In the genomic region with DNA sequence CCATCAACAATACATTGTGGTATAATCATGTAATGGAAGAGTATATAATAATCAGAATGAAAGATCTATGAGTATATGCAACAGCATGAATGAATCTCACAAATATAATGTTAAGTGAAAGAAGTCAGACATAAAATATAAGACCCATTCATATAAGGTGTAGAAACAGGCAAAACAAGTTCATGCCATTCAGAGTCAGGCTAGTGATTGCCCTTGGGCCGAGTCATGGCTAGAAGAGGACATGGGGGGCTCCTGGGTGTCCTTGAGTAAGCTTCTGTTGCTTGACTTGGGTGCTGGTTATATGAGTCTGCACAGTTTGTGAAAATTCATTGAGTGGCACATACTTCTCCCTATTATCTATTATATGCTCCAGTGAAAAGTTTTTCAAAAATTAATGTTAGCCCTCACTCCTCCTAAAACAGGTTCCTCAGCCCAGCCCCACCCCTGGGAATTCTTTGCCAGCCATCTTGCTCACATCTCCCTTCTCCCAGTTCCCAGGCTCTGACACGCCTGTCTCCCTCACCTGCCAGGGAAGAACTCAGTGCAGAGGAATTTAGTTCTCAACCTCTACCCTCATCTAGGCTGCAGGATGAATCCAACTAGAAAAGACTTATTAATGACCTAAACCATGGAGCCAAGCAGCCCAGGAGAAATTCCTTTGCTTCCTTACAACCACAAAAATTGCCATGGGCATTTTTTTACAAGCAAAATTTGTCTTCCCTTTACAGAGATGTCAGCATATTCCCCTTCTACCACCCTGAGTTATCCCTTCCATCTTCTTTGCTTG, we compare ENCODE assay signal across 14 cellular contexts. TPM values are rescaled to one million over a fixed set of nuclear protein-coding genes. Genes with fewer than 3 reads are reported as not detected.
DNase-seq lines count a peak whose midpoint lies in the region; ATAC-seq, FAIRE-seq and TF ChIP-seq lines count a peak whose summit lies in the region.
"Had no signal": no experiment of that assay in that cellular context is flagged by ENCODE, and none has a peak within 500 bp of the region (broad histone marks: within the 10 kb centered on the region; RNA-seq: fewer than 3 reads in every experiment).

No MANE protein-coding gene starts in this region.

- TF ChIP-seq CTCF in HEK293 (tag by site-specific recombination; IDR thresholded peaks at IDR 0.05): no peak
- no peak for TF ChIP-seq CTCF in foreskin keratinocyte (conservative IDR thresholded peaks at IDR 0.05)

- no peaks in the 10 kb centered on the region for H3K9me3 ChIP-seq in HEK293 (ENCODE audit: control insufficient read depth, insufficient read depth, low read depth, low read length)
- H3K9me3 ChIP-seq: A549 had no signal

- H3K36me3 ChIP-seq in HEK293 (ENCODE audit: control insufficient read depth in 2 of 2, insufficient read depth in 1 of 2, low read length in 2 of 2): no peaks in the 10 kb centered on the region

- ATAC-seq in SK-N-SH treated with all-trans-retinoic acid at 6 μM for 48 hours (peak; percentile 81), foreskin keratinocyte (peak; percentile 97), HG02588 (IDR thresholded peaks at IDR 0.05; ENCODE audit: unreplicated experiment) (no peak)
- ATAC-seq: A549, left ventricle myocardium superior had no signal

- H3K27ac ChIP-seq in HEK293 (ENCODE audit: extremely low read depth, low read depth, low read length) (no peak overlapping the region), foreskin keratinocyte (peak overlapping the region; percentile 86)
- H3K27ac ChIP-seq: A549 had no signal

- DNase-seq in A172 (ENCODE audit: low spot score) (peak; percentile 97), foreskin keratinocyte (peak; percentile 96 to 99), SKM-1 (lab: John Stamatoyannopoulos, UW; ENCODE audit: unreplicated experiment) (no peak), GM19239 (ENCODE audit: insufficient read length, low spot score) (no peak), nucleus accumbens (lab: John Stamatoyannopoulos, UW) (no peak)
- DNase-seq: GDM1; H9; left ventricle myocardium superior; SHP77 treated with DMSO at 0.1 percent for 48 hours; stimulated activated CD4-positive, alpha-beta T cell treated with anti-CD3 and anti-CD28 coated beads, Interleukin-2, amount 100 ng/mL, for 48 hours had no signal

- no peak for FAIRE-seq in GM19239 (lab: Jason Lieb, UNC)
- FAIRE-seq: A549 had no signal

- POLR2A ChIA-PET in HEK293 (lab: Yijun Ruan, JAX): interaction anchor here (0.6 to 1.7 kb wide), 2 partner anchors 16 to 25 kb away, joined by 4 to 8 read pairs; no protein-coding TSS in a partner anchor

- CTCF ChIA-PET in HEK293 (lab: Yijun Ruan, JAX): no interaction called here

- H3K4me1 ChIP-seq in HEK293 (ENCODE audit: control insufficient read depth, insufficient read depth, low read length) (no peaks in the 10 kb centered on the region), foreskin keratinocyte (peaks cover 30% of the 10 kb centered on the region)

- H3K4me3 ChIP-seq in HEK293 (ENCODE audit: low read depth, low read length): no peak overlapping the region
- H3K4me3 ChIP-seq: A549 had no signal

- no peaks in the 10 kb centered on the region for H3K27me3 ChIP-seq in foreskin keratinocyte

TF ChIP-seq in HEK293, 187 proteins besides CTCF, POLR2A, EP300 and RAD21:
- TF ChIP-seq, protein P1, sequence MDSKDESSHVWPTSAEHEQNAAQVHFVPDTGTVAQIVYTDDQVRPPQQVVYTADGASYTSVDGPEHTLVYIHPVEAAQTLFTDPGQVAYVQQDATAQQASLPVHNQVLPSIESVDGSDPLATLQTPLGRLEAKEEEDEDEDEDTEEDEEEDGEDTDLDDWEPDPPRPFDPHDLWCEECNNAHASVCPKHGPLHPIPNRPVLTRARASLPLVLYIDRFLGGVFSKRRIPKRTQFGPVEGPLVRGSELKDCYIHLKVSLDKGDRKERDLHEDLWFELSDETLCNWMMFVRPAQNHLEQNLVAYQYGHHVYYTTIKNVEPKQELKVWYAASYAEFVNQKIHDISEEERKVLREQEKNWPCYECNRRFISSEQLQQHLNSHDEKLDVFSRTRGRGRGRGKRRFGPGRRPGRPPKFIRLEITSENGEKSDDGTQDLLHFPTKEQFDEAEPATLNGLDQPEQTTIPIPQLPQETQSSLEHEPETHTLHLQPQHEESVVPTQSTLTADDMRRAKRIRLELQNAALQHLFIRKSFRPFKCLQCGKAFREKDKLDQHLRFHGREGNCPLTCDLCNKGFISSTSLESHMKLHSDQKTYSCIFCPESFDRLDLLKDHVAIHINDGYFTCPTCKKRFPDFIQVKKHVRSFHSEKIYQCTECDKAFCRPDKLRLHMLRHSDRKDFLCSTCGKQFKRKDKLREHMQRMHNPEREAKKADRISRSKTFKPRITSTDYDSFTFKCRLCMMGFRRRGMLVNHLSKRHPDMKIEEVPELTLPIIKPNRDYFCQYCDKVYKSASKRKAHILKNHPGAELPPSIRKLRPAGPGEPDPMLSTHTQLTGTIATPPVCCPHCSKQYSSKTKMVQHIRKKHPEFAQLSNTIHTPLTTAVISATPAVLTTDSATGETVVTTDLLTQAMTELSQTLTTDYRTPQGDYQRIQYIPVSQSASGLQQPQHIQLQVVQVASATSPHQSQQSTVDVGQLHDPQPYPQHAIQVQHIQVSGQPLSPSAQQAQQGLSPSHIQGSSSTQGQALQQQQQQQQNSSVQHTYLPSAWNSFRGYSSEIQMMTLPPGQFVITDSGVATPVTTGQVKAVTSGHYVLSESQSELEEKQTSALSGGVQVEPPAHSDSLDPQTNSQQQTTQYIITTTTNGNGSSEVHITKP (tag by site-specific recombination; IDR thresholded peaks at IDR 0.05): peak; percentile 75
- no peak for TF ChIP-seq ZNF560 (tag by site-specific recombination; IDR thresholded peaks at IDR 0.05; ENCODE audit: borderline replicate concordance)

TF ChIP-seq in SK-N-SH treated with all-trans-retinoic acid at 6 μM for 48 hours, 23 proteins besides CTCF, POLR2A, EP300 and RAD21:
- TF ChIP-seq, protein P2, sequence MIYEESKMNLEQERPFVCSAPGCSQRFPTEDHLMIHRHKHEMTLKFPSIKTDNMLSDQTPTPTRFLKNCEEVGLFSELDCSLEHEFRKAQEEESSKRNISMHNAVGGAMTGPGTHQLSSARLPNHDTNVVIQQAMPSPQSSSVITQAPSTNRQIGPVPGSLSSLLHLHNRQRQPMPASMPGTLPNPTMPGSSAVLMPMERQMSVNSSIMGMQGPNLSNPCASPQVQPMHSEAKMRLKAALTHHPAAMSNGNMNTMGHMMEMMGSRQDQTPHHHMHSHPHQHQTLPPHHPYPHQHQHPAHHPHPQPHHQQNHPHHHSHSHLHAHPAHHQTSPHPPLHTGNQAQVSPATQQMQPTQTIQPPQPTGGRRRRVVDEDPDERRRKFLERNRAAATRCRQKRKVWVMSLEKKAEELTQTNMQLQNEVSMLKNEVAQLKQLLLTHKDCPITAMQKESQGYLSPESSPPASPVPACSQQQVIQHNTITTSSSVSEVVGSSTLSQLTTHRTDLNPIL (CRISPR knock-in tag; IDR thresholded peaks at IDR 0.05; ENCODE audit: low read depth): no peak
- TF ChIP-seq ZNF8 (CRISPR knock-in tag; IDR thresholded peaks at IDR 0.05) (no peak), GLIS3 (CRISPR knock-in tag; IDR thresholded peaks at IDR 0.05) (no peak), ISL1 (CRISPR knock-in tag; IDR thresholded peaks at IDR 0.05) (no peak), OSR1 (CRISPR knock-in tag; IDR thresholded peaks at IDR 0.05) (no peak), CSDC2 (CRISPR knock-in tag; IDR thresholded peaks at IDR 0.05) (no peak)
- TF ChIP-seq, protein P3, sequence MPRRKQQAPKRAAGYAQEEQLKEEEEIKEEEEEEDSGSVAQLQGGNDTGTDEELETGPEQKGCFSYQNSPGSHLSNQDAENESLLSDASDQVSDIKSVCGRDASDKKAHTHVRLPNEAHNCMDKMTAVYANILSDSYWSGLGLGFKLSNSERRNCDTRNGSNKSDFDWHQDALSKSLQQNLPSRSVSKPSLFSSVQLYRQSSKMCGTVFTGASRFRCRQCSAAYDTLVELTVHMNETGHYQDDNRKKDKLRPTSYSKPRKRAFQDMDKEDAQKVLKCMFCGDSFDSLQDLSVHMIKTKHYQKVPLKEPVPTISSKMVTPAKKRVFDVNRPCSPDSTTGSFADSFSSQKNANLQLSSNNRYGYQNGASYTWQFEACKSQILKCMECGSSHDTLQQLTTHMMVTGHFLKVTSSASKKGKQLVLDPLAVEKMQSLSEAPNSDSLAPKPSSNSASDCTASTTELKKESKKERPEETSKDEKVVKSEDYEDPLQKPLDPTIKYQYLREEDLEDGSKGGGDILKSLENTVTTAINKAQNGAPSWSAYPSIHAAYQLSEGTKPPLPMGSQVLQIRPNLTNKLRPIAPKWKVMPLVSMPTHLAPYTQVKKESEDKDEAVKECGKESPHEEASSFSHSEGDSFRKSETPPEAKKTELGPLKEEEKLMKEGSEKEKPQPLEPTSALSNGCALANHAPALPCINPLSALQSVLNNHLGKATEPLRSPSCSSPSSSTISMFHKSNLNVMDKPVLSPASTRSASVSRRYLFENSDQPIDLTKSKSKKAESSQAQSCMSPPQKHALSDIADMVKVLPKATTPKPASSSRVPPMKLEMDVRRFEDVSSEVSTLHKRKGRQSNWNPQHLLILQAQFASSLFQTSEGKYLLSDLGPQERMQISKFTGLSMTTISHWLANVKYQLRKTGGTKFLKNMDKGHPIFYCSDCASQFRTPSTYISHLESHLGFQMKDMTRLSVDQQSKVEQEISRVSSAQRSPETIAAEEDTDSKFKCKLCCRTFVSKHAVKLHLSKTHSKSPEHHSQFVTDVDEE (CRISPR knock-in tag; IDR thresholded peaks at IDR 0.05): no peak

RNA-seq across cellular contexts. Expression of a gene that starts 52.4 kb away (rescaled TPM):
- 7.7 and 11.1 TPM in 2 replicates for total RNA-seq in A172 (2014; rRNA removed; shearing (Covaris generic))
- total RNA-seq in foreskin keratinocyte: 25.4 and 25.5 TPM in 2 replicates
- polyA plus RNA-seq in foreskin keratinocyte: 1.2 and 1.3 TPM in 2 replicates

Comparison
In these comparisons a context has a peak if more than half of its experiments do, and no peak if none do; other contexts are left out.
1. DNase-seq: peak in A172 (single experiment) and foreskin keratinocyte (2 of 2); none in SKM-1 (single experiment), GM19239 (single experiment) and nucleus accumbens (0 of 56).